In the genomic region with DNA sequence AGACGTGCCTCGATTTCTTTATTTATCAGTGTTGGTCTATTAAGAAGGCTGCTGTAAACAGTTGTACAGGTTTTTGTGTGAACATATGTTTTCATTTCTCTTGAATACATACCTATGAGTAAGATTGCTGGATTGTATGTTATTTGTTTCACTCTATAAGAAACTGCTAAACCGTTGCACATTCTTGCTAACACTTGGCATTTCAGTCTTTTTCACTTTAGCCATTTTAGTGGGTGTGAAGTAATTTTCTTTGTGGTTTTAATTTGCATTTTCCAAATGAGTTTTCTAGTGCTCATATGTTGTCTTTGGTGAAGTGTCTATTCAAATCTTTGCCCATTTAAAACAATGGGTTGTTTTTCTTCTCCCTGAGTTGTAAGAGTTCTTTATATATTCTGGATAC, we compare ENCODE assay signal across 34 cellular contexts.
DNase-seq lines count a peak whose midpoint lies in the region; ATAC-seq, FAIRE-seq and TF ChIP-seq lines count a peak whose summit lies in the region.
"Had no signal": no experiment of that assay in that cellular context is flagged by ENCODE, and none has a peak within 500 bp of the region (broad histone marks: within the 10 kb centered on the region; RNA-seq: fewer than 3 reads in every experiment).

No MANE protein-coding gene starts in this region.

- no peaks in the 10 kb centered on the region for H4K20me1 ChIP-seq in keratinocyte (ENCODE audit: control insufficient read depth, extremely low read depth, insufficient read depth, low read length)

- no peak overlapping the region for H3K4me3 ChIP-seq in CD4-positive, CD25-positive, alpha-beta regulatory T cell (ENCODE audit: low read depth, low read length)
- H3K4me3 ChIP-seq in keratinocyte (ENCODE audit: control insufficient read depth in 2 of 3, extremely low read depth in 1 of 3, insufficient read depth in 2 of 3, low read depth in 1 of 3, low read length in 3 of 3) = no peak overlapping the region
- H3K4me3 ChIP-seq in Peyer's patch = no peak overlapping the region
- H3K4me3 ChIP-seq: dorsolateral prefrontal cortex, K562, lower lobe of right lung, psoas muscle had no signal

- POLR2A ChIA-PET in activated CD4-positive, alpha-beta T cell treated with anti-CD3 and anti-CD28 coated beads for 36 hours (lab: Charles Lee) = no interaction called here
- POLR2A ChIA-PET in HEK293T (lab: Yijun Ruan, JAX) = no interaction called here

- no peaks in the 10 kb centered on the region for H3K36me3 ChIP-seq in CD4-positive, CD25-positive, alpha-beta regulatory T cell (ENCODE audit: control insufficient read depth, insufficient read depth, low read length)
- H3K36me3 ChIP-seq in keratinocyte (ENCODE audit: control insufficient read depth in 2 of 2, extremely low read depth in 1 of 2, insufficient read depth in 2 of 2, low read length in 2 of 2) = no peaks in the 10 kb centered on the region
- no peaks in the 10 kb centered on the region for H3K36me3 ChIP-seq in Peyer's patch
- H3K36me3 ChIP-seq: brain microvascular endothelial cell, lower lobe of right lung had no signal

- no peaks in the 10 kb centered on the region for H3K9me3 ChIP-seq in CD4-positive, CD25-positive, alpha-beta regulatory T cell (ENCODE audit: control insufficient read depth in 2 of 2, low read length in 2 of 2)
- H3K9me3 ChIP-seq in keratinocyte (ENCODE audit: control insufficient read depth, low read depth, low read length) (no peaks in the 10 kb centered on the region), Peyer's patch (no peaks in the 10 kb centered on the region)
- H3K9me3 ChIP-seq: lower lobe of right lung, psoas muscle had no signal

- peak; percentile 39 for FAIRE-seq in keratinocyte (lab: Jason Lieb, UNC)
- FAIRE-seq: K562 had no signal

- dilution Hi-C loops in keratinocyte (cut with MboI; ENCODE audit: extremely low pct_ligation_motif_present, low sequenced_read_pairs) = no loop called here

- TF ChIP-seq CTCF in keratinocyte (optimal IDR thresholded peaks at IDR 0.05 in 1 of 3, IDR thresholded peaks at IDR 0.05 in 1 of 3, conservative IDR thresholded peaks at IDR 0.05 in 1 of 3; ENCODE audit: extremely low read depth in 1 of 3, insufficient read depth in 2 of 3, low read length in 3 of 3) (no peak), Peyer's patch (IDR thresholded peaks at IDR 0.05) (no peak)

- no peak for TF ChIP-seq POLR2A in Peyer's patch (IDR thresholded peaks at IDR 0.05)

- no peak overlapping the region for H3K4me3 Mint-ChIP-seq in activated CD4-positive, alpha-beta T cell treated with anti-CD3 and anti-CD28 coated beads for 36 hours
- no peak overlapping the region for H3K4me3 Mint-ChIP-seq in CD4-positive, CD25-positive, alpha-beta regulatory T cell
- H3K4me3 Mint-ChIP-seq in T-helper 1 cell treated with Interleukin-12 subunit alpha and Interleukin-12 subunit beta and Interleukin-4 antibody, amounts not matched to agents 30 μg/mL and 1 μg/mL, for 36 hours = no peak overlapping the region
- H3K4me3 Mint-ChIP-seq: naive thymus-derived CD8-positive, alpha-beta T cell; type B pancreatic cell had no signal

- DNase-seq in activated CD4-positive, alpha-beta T cell treated with anti-CD3 and anti-CD28 coated beads for 36 hours = no peak
- DNase-seq in activated CD4-positive, alpha-beta T cell treated with anti-CD3 and anti-CD28 coated beads, Interleukin-2, amount 50 U/mL, for 1 hour = no peak
- no peak for DNase-seq in CD4-positive, CD25-positive, alpha-beta regulatory T cell
- DNase-seq in keratinocyte (ENCODE audit: low read depth, low spot score) = no peak
- DNase-seq in HEK293T (ENCODE audit: extremely low spot score) = no peak
- no peak for DNase-seq in Peyer's patch
- DNase-seq: 8988T; activated CD4-positive, alpha-beta T cell treated with anti-CD3 and anti-CD28 coated beads for 48 hours; activated gamma-delta T cell; brain microvascular endothelial cell; cerebellar nuclear complex; DMS79 treated with DMSO at 0.1 percent for 48 hours; dorsolateral prefrontal cortex; GF-D8; H7; kidney glomerular epithelial cell; lower lobe of right lung; naive thymus-derived CD8-positive, alpha-beta T cell; NCI-H1048; NCI-H1694; NCI-H2171; NCI-H510A; occipital lobe; psoas muscle; stimulated activated CD4-positive, alpha-beta T cell treated with anti-CD3 and anti-CD28 coated beads, Interleukin-12 subunit alpha, Interleukin-12 subunit beta, amount 100 ng/mL, for 4 hours; stimulated activated CD4-positive, alpha-beta T cell treated with anti-CD3 and anti-CD28 coated beads, Interleukin-4, amount 100 ng/mL, for 1 hour; substantia nigra; T-helper 9 cell had no signal

- no peak overlapping the region for H3K27ac Mint-ChIP-seq in activated CD4-positive, alpha-beta T cell treated with anti-CD3 and anti-CD28 coated beads for 36 hours
- H3K27ac Mint-ChIP-seq in CD4-positive, CD25-positive, alpha-beta regulatory T cell = peak overlapping the region in 2 of 3 donors; percentile 12 to 49
- peak overlapping the region; percentile 49 for H3K27ac Mint-ChIP-seq in T-helper 1 cell treated with Interleukin-12 subunit alpha and Interleukin-12 subunit beta and Interleukin-4 antibody, amounts not matched to agents 30 μg/mL and 1 μg/mL, for 36 hours
- H3K27ac Mint-ChIP-seq: type B pancreatic cell had no signal

- no peaks in the 10 kb centered on the region for H3K27me3 ChIP-seq in CD4-positive, CD25-positive, alpha-beta regulatory T cell (ENCODE audit: control insufficient read depth, insufficient read depth, low read length)
- no peaks in the 10 kb centered on the region for H3K27me3 ChIP-seq in keratinocyte (ENCODE audit: control insufficient read depth, extremely low read depth, insufficient read depth, low read length)
- no peaks in the 10 kb centered on the region for H3K27me3 ChIP-seq in Peyer's patch
- H3K27me3 ChIP-seq: brain microvascular endothelial cell, dorsolateral prefrontal cortex had no signal

- no peaks in the 10 kb centered on the region for H3K79me2 ChIP-seq in keratinocyte (ENCODE audit: control insufficient read depth, insufficient read depth, low read length)

- no peak overlapping the region for H2AFZ ChIP-seq in keratinocyte (ENCODE audit: control insufficient read depth, low read length)

- no peak overlapping the region for H3K27ac ChIP-seq in CD4-positive, CD25-positive, alpha-beta regulatory T cell (ENCODE audit: insufficient read depth, low read length, poor library complexity, severe bottlenecking)
- H3K27ac ChIP-seq in keratinocyte (ENCODE audit: control insufficient read depth, insufficient read depth, low read length) (no peak overlapping the region), Peyer's patch (no peak overlapping the region)
- H3K27ac ChIP-seq: brain microvascular endothelial cell, C4-2B, dorsolateral prefrontal cortex, lower lobe of right lung, psoas muscle had no signal

- CTCF ChIA-PET in activated CD4-positive, alpha-beta T cell treated with anti-CD3 and anti-CD28 coated beads for 36 hours (lab: Charles Lee) = no interaction called here
- CTCF ChIA-PET in HEK293T (lab: Yijun Ruan, JAX) = no interaction called here

- no peaks in the 10 kb centered on the region for H3K9me3 Mint-ChIP-seq in activated CD4-positive, alpha-beta T cell treated with anti-CD3 and anti-CD28 coated beads for 36 hours (ENCODE audit: low read depth)
- H3K9me3 Mint-ChIP-seq in CD4-positive, CD25-positive, alpha-beta regulatory T cell = no peaks in the 10 kb centered on the region
- no peaks in the 10 kb centered on the region for H3K9me3 Mint-ChIP-seq in T-helper 1 cell treated with Interleukin-12 subunit alpha and Interleukin-12 subunit beta and Interleukin-4 antibody, amounts not matched to agents 30 μg/mL and 1 μg/mL, for 36 hours
- H3K9me3 Mint-ChIP-seq: naive thymus-derived CD8-positive, alpha-beta T cell; type B pancreatic cell had no signal

- no peaks in the 10 kb centered on the region for H3K4me1 ChIP-seq in CD4-positive, CD25-positive, alpha-beta regulatory T cell (ENCODE audit: control insufficient read depth, insufficient read depth, low read length, poor library complexity, severe bottlenecking)
- H3K4me1 ChIP-seq in keratinocyte (ENCODE audit: control insufficient read depth, extremely low read depth, insufficient read depth, low read length) = no peaks in the 10 kb centered on the region
- no peaks in the 10 kb centered on the region for H3K4me1 ChIP-seq in Peyer's patch
- H3K4me1 ChIP-seq: psoas muscle had no signal

- no peak overlapping the region for H3K9ac ChIP-seq in keratinocyte (ENCODE audit: control insufficient read depth, extremely low read depth, insufficient read depth, low read length)

- H3K27me3 Mint-ChIP-seq in activated CD4-positive, alpha-beta T cell treated with anti-CD3 and anti-CD28 coated beads for 36 hours = no peaks in the 10 kb centered on the region
- peaks cover 4% of the 10 kb centered on the region for H3K27me3 Mint-ChIP-seq in CD4-positive, CD25-positive, alpha-beta regulatory T cell
- H3K27me3 Mint-ChIP-seq in T-helper 1 cell treated with Interleukin-12 subunit alpha and Interleukin-12 subunit beta and Interleukin-4 antibody, amounts not matched to agents 30 μg/mL and 1 μg/mL, for 36 hours (ENCODE audit: low read depth) = no peaks in the 10 kb centered on the region
- H3K27me3 Mint-ChIP-seq: naive thymus-derived CD8-positive, alpha-beta T cell; type B pancreatic cell had no signal

- H3K36me3 Mint-ChIP-seq in activated CD4-positive, alpha-beta T cell treated with anti-CD3 and anti-CD28 coated beads for 36 hours (ENCODE audit: low read depth) = peaks cover 9% of the 10 kb centered on the region
- H3K36me3 Mint-ChIP-seq in CD4-positive, CD25-positive, alpha-beta regulatory T cell = peaks cover 10% of the 10 kb centered on the region
- H3K36me3 Mint-ChIP-seq in T-helper 1 cell treated with Interleukin-12 subunit alpha and Interleukin-12 subunit beta and Interleukin-4 antibody, amounts not matched to agents 30 μg/mL and 1 μg/mL, for 36 hours (ENCODE audit: low read depth) = peaks cover 4% of the 10 kb centered on the region
- H3K36me3 Mint-ChIP-seq: type B pancreatic cell had no signal

- no peaks in the 10 kb centered on the region for H3K9me1 ChIP-seq in keratinocyte (ENCODE audit: control insufficient read depth, extremely low read depth, insufficient read depth, low read length)

- peak; percentile 80 for ATAC-seq in activated CD4-positive, alpha-beta T cell treated with anti-CD3 and anti-CD28 coated beads for 36 hours
- no peak for ATAC-seq in CD4-positive, CD25-positive, alpha-beta regulatory T cell (ENCODE audit: low read depth in 2 of 2)
- no peak for ATAC-seq in esophagus mucosa
- ATAC-seq: K562; lower lobe of right lung; naive thymus-derived CD8-positive, alpha-beta T cell; psoas muscle; sciatic nerve had no signal

- H3K4me2 ChIP-seq in keratinocyte (ENCODE audit: control insufficient read depth, extremely low read depth, insufficient read depth, low read depth, low read length) = no peak overlapping the region

- intact Hi-C loops in activated CD4-positive, alpha-beta T cell treated with anti-CD3 and anti-CD28 coated beads for 36 hours (cut with DNase I, micrococcal nuclease) = loop anchor here in 1 of 2 experiments (1.0 kb wide), 1 partner anchor 11 kb away; no protein-coding TSS in a partner anchor

- peaks cover 33% of the 10 kb centered on the region for H3K4me1 Mint-ChIP-seq in activated CD4-positive, alpha-beta T cell treated with anti-CD3 and anti-CD28 coated beads for 36 hours
- H3K4me1 Mint-ChIP-seq in CD4-positive, CD25-positive, alpha-beta regulatory T cell = peaks cover 18 to 39% (median 32%) of the 10 kb centered on the region in 4 donors
- peaks cover 30% of the 10 kb centered on the region for H3K4me1 Mint-ChIP-seq in T-helper 1 cell treated with Interleukin-12 subunit alpha and Interleukin-12 subunit beta and Interleukin-4 antibody, amounts not matched to agents 30 μg/mL and 1 μg/mL, for 36 hours (ENCODE audit: low read depth)
